In the genomic region with DNA sequence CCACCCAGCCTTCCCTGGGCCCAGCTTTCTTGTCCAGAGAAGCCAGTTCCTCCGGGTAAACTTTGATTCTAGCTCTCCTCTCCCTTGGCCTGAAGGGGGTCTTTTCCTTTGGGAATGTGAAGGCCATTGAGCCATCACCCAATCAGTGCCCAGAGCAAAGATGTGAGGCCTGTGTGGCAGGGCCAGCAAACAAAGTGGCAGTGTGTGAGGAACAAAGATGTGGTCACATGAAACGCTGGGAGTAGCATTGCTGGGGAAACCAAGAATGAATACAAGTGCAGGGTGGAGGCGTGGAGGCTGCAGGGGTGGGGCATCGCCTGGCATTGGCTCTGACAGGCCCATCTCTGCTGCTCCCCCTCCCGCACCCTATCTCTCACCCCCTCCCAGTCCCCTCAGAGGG, we compare ENCODE assay signal across 26 cellular contexts.
DNase-seq lines count a peak whose midpoint lies in the region; ATAC-seq and TF ChIP-seq lines count a peak whose summit lies in the region.
"Had no signal": no experiment of that assay in that cellular context is flagged by ENCODE, and none has a peak within 500 bp of the region (broad histone marks: within the 10 kb centered on the region; RNA-seq: fewer than 3 reads in every experiment).

No MANE protein-coding gene starts in this region.

- TF ChIP-seq CTCF in esophagus muscularis mucosa (IDR thresholded peaks at IDR 0.05) = no peak
- no peak for TF ChIP-seq CTCF in suprapubic skin (IDR thresholded peaks at IDR 0.05)
- TF ChIP-seq CTCF in mesothelial cell of epicardium (IDR thresholded peaks at IDR 0.05; ENCODE audit: unreplicated experiment) = no peak

- H3K4me3 ChIP-seq in esophagus muscularis mucosa (peak overlapping the region; percentile 13 to 22 (median 20)), mucosa of rectum (ENCODE audit: low read length in 2 of 2) (no peak overlapping the region), suprapubic skin (no peak overlapping the region)
- H3K4me3 ChIP-seq: GM23338, skin epidermis, upper lobe of right lung had no signal

- TF ChIP-seq EP300 in esophagus muscularis mucosa (IDR thresholded peaks at IDR 0.05) = no peak
- TF ChIP-seq EP300 in suprapubic skin (IDR thresholded peaks at IDR 0.05) = no peak

- no peak for TF ChIP-seq POLR2A in esophagus muscularis mucosa (IDR thresholded peaks at IDR 0.05; ENCODE audit: low read depth)
- TF ChIP-seq POLR2A in suprapubic skin (IDR thresholded peaks at IDR 0.05) = no peak

- H3K4me1 ChIP-seq in esophagus muscularis mucosa = peaks cover 19 to 48% (median 38%) of the 10 kb centered on the region in 4 donors
- H3K4me1 ChIP-seq in mucosa of rectum (ENCODE audit: control insufficient read depth in 2 of 2, insufficient read depth in 2 of 2, low read length in 2 of 2) = peaks cover 36 to 57% of the 10 kb centered on the region in 2 donors
- peaks cover 9% of the 10 kb centered on the region for H3K4me1 ChIP-seq in suprapubic skin
- H3K4me1 ChIP-seq: parathyroid adenoma, upper lobe of right lung had no signal

- no peak overlapping the region for H3K9ac ChIP-seq in mucosa of rectum (ENCODE audit: low read depth in 1 of 2, low read length in 2 of 2)
- H3K9ac ChIP-seq: parathyroid adenoma had no signal

- no peak overlapping the region for H3K4me3 Mint-ChIP-seq in mesothelial cell of epicardium
- H3K4me3 Mint-ChIP-seq: GM23338, WTC11 had no signal

- H3K9me3 Mint-ChIP-seq in mesothelial cell of epicardium = no peaks in the 10 kb centered on the region
- H3K9me3 Mint-ChIP-seq: GM23338, WTC11 had no signal

- H3K4me1 Mint-ChIP-seq in mesothelial cell of epicardium = peaks cover 6% of the 10 kb centered on the region
- H3K4me1 Mint-ChIP-seq: GM23338, WTC11 had no signal

- H3K27me3 Mint-ChIP-seq in mesothelial cell of epicardium (ENCODE audit: low read depth) = no peaks in the 10 kb centered on the region

- no peaks in the 10 kb centered on the region for H3K9me3 ChIP-seq in esophagus muscularis mucosa
- no peaks in the 10 kb centered on the region for H3K9me3 ChIP-seq in mucosa of rectum (ENCODE audit: control insufficient read depth in 2 of 2, low read length in 2 of 2)
- H3K9me3 ChIP-seq in suprapubic skin = no peaks in the 10 kb centered on the region
- H3K9me3 ChIP-seq: upper lobe of right lung had no signal

- ATAC-seq in HG02571 (IDR thresholded peaks at IDR 0.05; ENCODE audit: unreplicated experiment) = no peak
- ATAC-seq: GM23338; Panc1; stimulated activated naive CD8-positive, alpha-beta T cell treated with anti-CD3 and anti-CD28 coated beads, Interleukin-15, Interleukin-2, amounts not matched to agents 100 U/mL and 50 U/mL, for 24 hours; upper lobe of right lung; WTC11 had no signal

- peaks cover 27% of the 10 kb centered on the region for H3K36me3 Mint-ChIP-seq in mesothelial cell of epicardium

- DNase-seq in esophagus muscularis mucosa (ENCODE audit: extremely low spot score) = no peak
- DNase-seq in suprapubic skin (ENCODE audit: low spot score in 2 of 2) = no peak
- DNase-seq in mesothelial cell of epicardium (ENCODE audit: low spot score in 2 of 2, unreplicated experiment in 2 of 2) = no peak
- no peak for DNase-seq in NCI-H2196 treated with DMSO at 0.1 percent for 48 hours (lab: John Stamatoyannopoulos, UW; ENCODE audit: unreplicated experiment)
- DNase-seq in RPMI8226 = no peak
- DNase-seq: activated CD4-positive, alpha-beta T cell treated with anti-CD3 and anti-CD28 coated beads, Interleukin-2, amount 50 U/mL, for 4 hours; activated effector memory CD4-positive, alpha-beta T cell treated with anti-CD3 and anti-CD28 coated beads, Interleukin-2, amount 50 U/mL, for 16 hours; central memory CD4-positive, alpha-beta T cell; DMS79 treated with DMSO at 0.1 percent for 48 hours; effector CD8-positive, alpha-beta T cell; glutamatergic neuron; MM.1S; NCI-H146; NCI-H2227 treated with DMSO at 0.1 percent for 48 hours; stimulated activated CD4-positive, alpha-beta T cell treated with anti-CD3 and anti-CD28 coated beads, Interleukin-2, amount 100 ng/mL, for 48 hours; stimulated activated naive CD8-positive, alpha-beta T cell treated with anti-CD3 and anti-CD28 coated beads, Interleukin-15, Interleukin-2, amounts not matched to agents 100 U/mL and 50 U/mL, for 24 hours; T-helper 9 cell; upper lobe of right lung had no signal

- H3K27me3 ChIP-seq in esophagus muscularis mucosa (no peaks in the 10 kb centered on the region), mucosa of rectum (ENCODE audit: control insufficient read depth in 2 of 2, insufficient read depth in 2 of 2, low read length in 2 of 2) (no peaks in the 10 kb centered on the region), suprapubic skin (no peaks in the 10 kb centered on the region)
- H3K27me3 ChIP-seq: upper lobe of right lung had no signal

- WGBS in esophagus muscularis mucosa = 81% methylated on average over 5 of the region's 5 CpGs
- 78% methylated on average over 5 of the region's 5 CpGs for WGBS in suprapubic skin

- H3K27ac Mint-ChIP-seq in mesothelial cell of epicardium = no peak overlapping the region
- H3K27ac Mint-ChIP-seq: GM23338, WTC11 had no signal

- H3K27ac ChIP-seq in angular gyrus (ENCODE audit: low read depth, low read length) (peak overlapping the region; percentile 97), esophagus muscularis mucosa (replicated peaks in 1 of 4) (peak overlapping the region; percentile 56 to 64 (median 60)), mucosa of rectum (ENCODE audit: low read depth in 2 of 2, low read length in 2 of 2) (peak overlapping the region; percentile 5 to 34), suprapubic skin (peak overlapping the region; percentile 1)
- H3K27ac ChIP-seq: parathyroid adenoma, upper lobe of right lung had no signal

- intact Hi-C loops in esophagus muscularis mucosa (cut with DNase I) = no loop called here

- H3K36me3 ChIP-seq in esophagus muscularis mucosa = peaks cover 21 to 76% (median 68%) of the 10 kb centered on the region in 4 donors
- peaks cover 42% of the 10 kb centered on the region in 2 donors for H3K36me3 ChIP-seq in mucosa of rectum (ENCODE audit: control insufficient read depth in 2 of 2, insufficient read depth in 2 of 2, low read length in 2 of 2)
- peaks cover 61% of the 10 kb centered on the region for H3K36me3 ChIP-seq in suprapubic skin

Comparison
In these comparisons a context has a peak if more than half of its experiments do, and no peak if none do; other contexts are left out.
1. H3K27ac ChIP-seq: peak in every context shown above with its lines; median percentile 97 in angular gyrus; 60 in esophagus muscularis mucosa; 20 in mucosa of rectum; 1 in suprapubic skin.
2. H3K4me3 ChIP-seq: peak in esophagus muscularis mucosa (4 of 4); none in mucosa of rectum (0 of 2) and suprapubic skin (single experiment).